ENCODE assay signal across 1 cellular context in the genomic region with DNA sequence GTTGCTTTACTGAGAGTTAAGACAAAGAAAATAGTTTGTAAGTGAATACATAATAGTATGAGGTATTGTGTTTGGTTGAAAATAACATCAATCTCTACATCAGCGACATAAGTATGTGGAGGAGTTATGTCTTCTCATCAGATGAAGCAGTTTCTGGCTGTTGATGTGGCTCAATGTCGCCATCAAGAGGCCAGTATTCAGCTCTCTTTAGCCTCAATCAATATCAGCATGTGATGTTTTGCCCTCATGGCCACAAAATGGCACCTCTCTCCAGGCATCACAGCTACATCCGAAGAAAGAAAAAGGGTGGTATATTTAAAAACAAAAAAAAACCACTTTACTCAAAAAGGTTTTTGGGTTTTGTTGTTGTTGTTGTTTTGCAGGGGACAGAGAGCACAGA.
TF ChIP-seq lines count a peak whose summit lies in the region.

No MANE protein-coding gene starts in this region.

TF ChIP-seq in H1, 55 proteins besides CTCF, POLR2A, EP300 and RAD21 (continued from another document):
- TF ChIP-seq, protein P1, sequence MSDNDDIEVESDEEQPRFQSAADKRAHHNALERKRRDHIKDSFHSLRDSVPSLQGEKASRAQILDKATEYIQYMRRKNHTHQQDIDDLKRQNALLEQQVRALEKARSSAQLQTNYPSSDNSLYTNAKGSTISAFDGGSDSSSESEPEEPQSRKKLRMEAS (IDR thresholded peaks at IDR 0.05), result peak; percentile 75; the same call in 1 of the 2 replicates
- TF ChIP-seq JUN (IDR thresholded peaks at IDR 0.05; ENCODE audit: low read depth, low read length), result no peak
- TF ChIP-seq YY1 (IDR thresholded peaks at IDR 0.05; ENCODE audit: low read depth, low read length), result 0 out of 2 replicates have a peak, but pooled peaks have one; percentile 16
- TF ChIP-seq, protein P2, sequence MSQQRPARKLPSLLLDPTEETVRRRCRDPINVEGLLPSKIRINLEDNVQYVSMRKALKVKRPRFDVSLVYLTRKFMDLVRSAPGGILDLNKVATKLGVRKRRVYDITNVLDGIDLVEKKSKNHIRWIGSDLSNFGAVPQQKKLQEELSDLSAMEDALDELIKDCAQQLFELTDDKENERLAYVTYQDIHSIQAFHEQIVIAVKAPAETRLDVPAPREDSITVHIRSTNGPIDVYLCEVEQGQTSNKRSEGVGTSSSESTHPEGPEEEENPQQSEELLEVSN (IDR thresholded peaks at IDR 0.05), result peak; percentile 64
- TF ChIP-seq SP1 (IDR thresholded peaks at IDR 0.05; ENCODE audit: low read depth, low read length), result no peak
- TF ChIP-seq RBBP5 (IDR thresholded peaks at IDR 0.05; ENCODE audit: borderline replicate concordance, low read depth, low read length), result no peak
- TF ChIP-seq GTF2F1 (IDR thresholded peaks at IDR 0.05; ENCODE audit: borderline replicate concordance, low read depth, low read length), result no peak
- no peak for TF ChIP-seq CREB1 (IDR thresholded peaks at IDR 0.05)
- TF ChIP-seq SP4 (IDR thresholded peaks at IDR 0.05; ENCODE audit: low read length), result no peak
- no peak for TF ChIP-seq RNF2 (IDR thresholded peaks at IDR 0.05; ENCODE audit: borderline replicate concordance, low read depth, low read length, missing control alignments, poor library complexity, severe bottlenecking)
